In the genomic region with DNA sequence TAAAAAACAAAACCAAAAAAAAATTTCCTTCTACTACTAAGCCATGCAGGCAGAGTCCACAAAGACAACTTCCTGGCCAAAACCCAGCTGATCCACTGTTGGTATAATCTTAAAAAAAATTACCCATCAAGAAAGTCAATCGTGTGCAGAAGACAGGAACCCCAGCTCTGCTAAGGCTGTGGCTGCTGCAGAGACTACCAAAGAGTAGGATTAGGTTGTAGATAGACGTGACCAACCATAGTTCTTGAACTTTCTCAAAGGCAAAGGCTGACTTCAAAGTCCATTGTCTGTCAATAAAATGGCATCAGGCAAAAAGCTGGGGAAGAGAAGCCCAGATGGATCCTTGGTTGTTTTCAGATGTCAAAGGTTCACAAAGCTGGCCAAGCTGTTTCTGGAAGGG, we compare ENCODE assay signal across 19 cellular contexts. TPM values are rescaled to one million over a fixed set of nuclear protein-coding genes. Genes with fewer than 3 reads are reported as not detected.
DNase-seq lines count a peak whose midpoint lies in the region; ATAC-seq and TF ChIP-seq lines count a peak whose summit lies in the region.
"Had no signal": no experiment of that assay in that cellular context is flagged by ENCODE, and none has a peak within 500 bp of the region (broad histone marks: within the 10 kb centered on the region; RNA-seq: fewer than 3 reads in every experiment).

No MANE protein-coding gene starts in this region.

- no peak for TF ChIP-seq CTCF in neural progenitor cell (IDR thresholded peaks at IDR 0.05)
- TF ChIP-seq CTCF in ovary (IDR thresholded peaks at IDR 0.05) = no peak

- peaks cover 48% of the 10 kb centered on the region for H3K36me3 Mint-ChIP-seq in activated T-cell treated with anti-CD3 and anti-CD28 coated beads, Interleukin-2, amount 50 U/mL, for 4 hours (ENCODE audit: insufficient read depth)
- peaks cover 70% of the 10 kb centered on the region for H3K36me3 Mint-ChIP-seq in effector memory CD8-positive, alpha-beta T cell (ENCODE audit: insufficient read depth)
- peaks cover 39% of the 10 kb centered on the region for H3K36me3 Mint-ChIP-seq in neural progenitor cell

- no peaks in the 10 kb centered on the region for H3K9me3 Mint-ChIP-seq in activated T-cell treated with anti-CD3 and anti-CD28 coated beads, Interleukin-2, amount 50 U/mL, for 4 hours
- H3K9me3 Mint-ChIP-seq in effector memory CD8-positive, alpha-beta T cell = no peaks in the 10 kb centered on the region
- H3K9me3 Mint-ChIP-seq in neural progenitor cell = no peaks in the 10 kb centered on the region
- H3K9me3 Mint-ChIP-seq: CD8-positive, alpha-beta T cell; IgD-negative memory B cell had no signal

- H3K4me1 ChIP-seq in neural progenitor cell = peaks cover 7% of the 10 kb centered on the region
- H3K4me1 ChIP-seq in ovary (ENCODE audit: insufficient read depth) = peaks cover 4% of the 10 kb centered on the region

- H3K27me3 Mint-ChIP-seq in activated T-cell treated with anti-CD3 and anti-CD28 coated beads, Interleukin-2, amount 50 U/mL, for 4 hours (ENCODE audit: low read depth) = no peaks in the 10 kb centered on the region
- no peaks in the 10 kb centered on the region for H3K27me3 Mint-ChIP-seq in effector memory CD8-positive, alpha-beta T cell
- peaks cover 8% of the 10 kb centered on the region for H3K27me3 Mint-ChIP-seq in neural progenitor cell (ENCODE audit: insufficient read depth, low read depth)
- H3K27me3 Mint-ChIP-seq: IgD-negative memory B cell had no signal

- WGBS in ovary, 3 donors = 51 to 63% (median 61%) methylated on average over 2 of the region's 2 CpGs

- intact Hi-C loops in ovary (cut with DNase I) = loop anchor here in 1 of 4 donors (5.0 kb wide), 1 partner anchor 55 kb away; the partner anchor contains the start of gene RFX5

- peaks cover 35% of the 10 kb centered on the region for H3K79me2 ChIP-seq in neural progenitor cell (ENCODE audit: low read depth)

- H3K4me3 Mint-ChIP-seq in activated T-cell treated with anti-CD3 and anti-CD28 coated beads, Interleukin-2, amount 50 U/mL, for 4 hours = peak overlapping the region; percentile 20
- H3K4me3 Mint-ChIP-seq in effector memory CD8-positive, alpha-beta T cell = no peak overlapping the region
- peak overlapping the region; percentile 46 for H3K4me3 Mint-ChIP-seq in neural progenitor cell
- H3K4me3 Mint-ChIP-seq: CD8-positive, alpha-beta T cell had no signal

- TF ChIP-seq POLR2A in ovary (IDR thresholded peaks at IDR 0.05) = no peak

- peaks cover 71% of the 10 kb centered on the region for H3K36me3 ChIP-seq in SK-N-MC (ENCODE audit: insufficient read depth, low read length)
- peaks cover 4% of the 10 kb centered on the region for H3K36me3 ChIP-seq in neural progenitor cell
- H3K36me3 ChIP-seq in ovary = no peaks in the 10 kb centered on the region

- no peak for TF ChIP-seq EP300 in ovary (IDR thresholded peaks at IDR 0.05)

- ATAC-seq in activated T-cell treated with anti-CD3 and anti-CD28 coated beads, Interleukin-2, amount 50 U/mL, for 4 hours = no peak
- ATAC-seq in effector memory CD8-positive, alpha-beta T cell (replicated peaks) = no peak
- no peak for ATAC-seq in HG02798 (IDR thresholded peaks at IDR 0.05; ENCODE audit: poor library complexity, unreplicated experiment)
- ATAC-seq: CD8-positive, alpha-beta T cell; upper lobe of right lung had no signal

- H3K27me3 ChIP-seq in neural progenitor cell (no peaks in the 10 kb centered on the region), ovary (no peaks in the 10 kb centered on the region)
- H3K27me3 ChIP-seq: right atrium auricular region, stomach, upper lobe of right lung had no signal

- no peak overlapping the region for H2AFZ ChIP-seq in neural progenitor cell (replicated peaks)

- no peak overlapping the region for H3K4me2 ChIP-seq in neural progenitor cell

- H3F3A ChIP-seq in neural progenitor cell (ENCODE audit: low read depth) = peaks cover 83% of the 10 kb centered on the region

- H3K27ac Mint-ChIP-seq in effector memory CD8-positive, alpha-beta T cell = peak overlapping the region; percentile 19 to 55
- H3K27ac Mint-ChIP-seq in neural progenitor cell = no peak overlapping the region
- H3K27ac Mint-ChIP-seq: CD8-positive, alpha-beta T cell had no signal

- H3K27ac ChIP-seq in SK-N-MC (peak overlapping the region; percentile 10), neural progenitor cell (no peak overlapping the region), ovary (no peak overlapping the region)
- H3K27ac ChIP-seq: right atrium auricular region, RWPE1, upper lobe of right lung had no signal

- H3K4me3 ChIP-seq in SK-N-MC (no peak overlapping the region), neural progenitor cell (no peak overlapping the region), ovary (no peak overlapping the region)
- H3K4me3 ChIP-seq: right atrium auricular region, stomach, upper lobe of right lung had no signal

- peaks cover 28% of the 10 kb centered on the region for H4K20me1 ChIP-seq in neural progenitor cell (ENCODE audit: low read depth)

- H3K9ac ChIP-seq in SK-N-MC (ENCODE audit: insufficient read length) = no peak overlapping the region
- H3K9ac ChIP-seq in neural progenitor cell = no peak overlapping the region

- no peak for DNase-seq in activated T-cell treated with anti-CD3 and anti-CD28 coated beads, Interleukin-2, amount 50 U/mL, for 4 hours
- DNase-seq in activated T-cell treated with anti-CD3 and anti-CD28 coated beads, Interleukin-2, amount 50 U/mL, for 1 hour = no peak
- DNase-seq in SK-N-MC (ENCODE audit: low read depth, low spot score) (no peak), neural progenitor cell (ENCODE audit: low spot score) (no peak), middle frontal gyrus (ENCODE audit: extremely low spot score, low spot score) (no peak), ovary (no peak)
- DNase-seq in effector memory CD8-positive, alpha-beta T cell = no peak
- DNase-seq: activated CD4-positive, alpha-beta T cell treated with anti-CD3 and anti-CD28 coated beads, Interleukin-2, amount 50 U/mL, for 48 hours; anterior cingulate cortex; CD8-positive, alpha-beta T cell; EL; NCI-H187 treated with DMSO at 0.1 percent for 48 hours; NCI-H510A treated with DMSO at 0.1 percent for 48 hours; stomach; upper lobe of right lung had no signal

- H3K9me3 ChIP-seq in SK-N-MC (ENCODE audit: low read depth, low read length) = no peaks in the 10 kb centered on the region
- no peaks in the 10 kb centered on the region for H3K9me3 ChIP-seq in neural progenitor cell (ENCODE audit: low read depth)
- H3K9me3 ChIP-seq in ovary = no peaks in the 10 kb centered on the region
- H3K9me3 ChIP-seq: right atrium auricular region, stomach, upper lobe of right lung had no signal

- H3K4me1 Mint-ChIP-seq in activated T-cell treated with anti-CD3 and anti-CD28 coated beads, Interleukin-2, amount 50 U/mL, for 4 hours (ENCODE audit: low read depth) = peaks cover 27% of the 10 kb centered on the region
- H3K4me1 Mint-ChIP-seq in effector memory CD8-positive, alpha-beta T cell (ENCODE audit: low read depth in 2 of 2) = peaks cover 18 to 22% of the 10 kb centered on the region in 2 donors
- H3K4me1 Mint-ChIP-seq in neural progenitor cell = peaks cover 17% of the 10 kb centered on the region

RNA-seq across cellular contexts. Expression of gene PSMB4, which starts 3.4 kb away (rescaled TPM):
- 100 to 1,000 TPM; 641 to 690 (median 678) TPM for total RNA-seq in activated T-cell treated with anti-CD3 and anti-CD28 coated beads, Interleukin-2, amount 50 U/mL, for 4 hours
- 267 and 321 TPM in 2 replicates for total RNA-seq in neural progenitor cell (ENCODE audit: low replicate concordance)
- 100 to 1,000 TPM; 190 to 219 (median 206) TPM for total RNA-seq in ovary
- 100 to 1,000 TPM; 221 to 274 TPM for polyA plus RNA-seq in ovary

RNA-seq across cellular contexts. Expression of gene SELENBP1, which starts 30.3 kb away (rescaled TPM):
- total RNA-seq in activated T-cell treated with anti-CD3 and anti-CD28 coated beads, Interleukin-2, amount 50 U/mL, for 4 hours = under 1 TPM; 0.43 to 0.82 (median 0.63) TPM
- total RNA-seq in neural progenitor cell (ENCODE audit: low replicate concordance) = 38.5 and 63.2 TPM in 2 replicates
- total RNA-seq in ovary = 100 to 1,000 TPM in 1 of 7 donors, 10 to 100 TPM in 6; 29.6 to 117 (median 87.3) TPM
- polyA plus RNA-seq in ovary = 10 to 100 TPM; 49.2 to 65.7 TPM
- total RNA-seq: CD8-positive, alpha-beta T cell had no signal
- polyA plus RNA-seq: IgD-negative memory B cell had no signal

RNA-seq across cellular contexts. Expression of gene RFX5, which starts 55.7 kb away (rescaled TPM):
- total RNA-seq in activated T-cell treated with anti-CD3 and anti-CD28 coated beads, Interleukin-2, amount 50 U/mL, for 4 hours = 10 to 100 TPM; 48.7 to 58.6 (median 50.9) TPM
- total RNA-seq in neural progenitor cell (ENCODE audit: low replicate concordance) (87.5 and 108 TPM in 2 replicates), ovary (10 to 100 TPM; 11.8 to 27.9 (median 22.6) TPM)
- polyA plus RNA-seq in ovary = 10 to 100 TPM; 12.1 to 38.7 TPM

RNA-seq across cellular contexts. Expression of gene POGZ, which starts 56.5 kb away (rescaled TPM):
- total RNA-seq in activated T-cell treated with anti-CD3 and anti-CD28 coated beads, Interleukin-2, amount 50 U/mL, for 4 hours = 10 to 100 TPM; 48.8 to 51.2 (median 49.5) TPM
- total RNA-seq in neural progenitor cell (ENCODE audit: low replicate concordance) (61.5 and 71.6 TPM in 2 replicates), ovary (100 to 1,000 TPM in 5 of 7 donors, 10 to 100 TPM in 2; 54.8 to 151 (median 104) TPM)
- polyA plus RNA-seq in ovary = 100 to 1,000 TPM in 1 of 2 donors, 10 to 100 TPM in 1; 34.6 to 110 TPM

Comparison
In these comparisons a context has a peak if more than half of its experiments do, and no peak if none do; other contexts are left out.
1. H3K4me3 Mint-ChIP-seq: peak in activated T-cell treated with anti-CD3 and anti-CD28 coated beads, Interleukin-2, amount 50 U/mL, for 4 hours (single experiment) and neural progenitor cell (single experiment); none in effector memory CD8-positive, alpha-beta T cell (0 of 2).
2. RNA of gene SELENBP1, which starts 30.3 kb away (total RNA-seq): 29.6 to 117 TPM in ovary and 38.5 to 63.2 TPM in neural progenitor cell; 0.43 to 0.82 TPM in activated T-cell treated with anti-CD3 and anti-CD28 coated beads, Interleukin-2, amount 50 U/mL, for 4 hours; every median in the first group is over 10 times any median in the second.